ENCODE assay signal across 8 cellular contexts in genomic region chr15:68252925-68253534, GRCh38. TPM values are rescaled to one million over a fixed set of nuclear protein-coding genes. Genes with fewer than 3 reads are reported as not detected.
DNase-seq lines count a peak whose midpoint lies in the region; ATAC-seq and TF ChIP-seq lines count a peak whose summit lies in the region.

No MANE protein-coding gene starts in this region.

- no peaks in the 10 kb centered on the region for H3K36me3 ChIP-seq in endocrine pancreas (ENCODE audit: control insufficient read depth, insufficient read depth, low read length)

- H3K9ac ChIP-seq in endocrine pancreas (ENCODE audit: control insufficient read depth, insufficient read depth, low read length), result peak overlapping the region; percentile 4

- DNase-seq in AG08396 (ENCODE audit: low spot score), result peak; percentile 68
- DNase-seq in NCI-H2029 treated with DMSO at 0.1 percent for 48 hours (lab: John Stamatoyannopoulos, UW), result peak; percentile 9
- peak; percentile 92 for DNase-seq in SW480 (ENCODE audit: low spot score)
- DNase-seq in mesothelial cell of epicardium (ENCODE audit: low spot score in 2 of 2, unreplicated experiment in 2 of 2), result no peak
- DNase-seq in T-helper 9 cell, result no peak

- peaks cover 4% of the 10 kb centered on the region for H3K4me1 Mint-ChIP-seq in mesothelial cell of epicardium

- H3K9me3 ChIP-seq in endocrine pancreas (ENCODE audit: control insufficient read depth, low read length), result no peaks in the 10 kb centered on the region

- H3K27ac Mint-ChIP-seq in mesothelial cell of epicardium, result no peak overlapping the region

- no peaks in the 10 kb centered on the region for H3K4me1 ChIP-seq in endocrine pancreas (ENCODE audit: control insufficient read depth, insufficient read depth, low read length)

- H3K4me3 Mint-ChIP-seq in mesothelial cell of epicardium, result no peak overlapping the region

- peak; percentile 82 for TF ChIP-seq CTCF in GM12873 (IDR thresholded peaks at IDR 0.05; ENCODE audit: insufficient read depth, low read depth, low read length, missing control alignments)
- TF ChIP-seq CTCF in mesothelial cell of epicardium (IDR thresholded peaks at IDR 0.05; ENCODE audit: unreplicated experiment), result peak; percentile 76

- ATAC-seq in GM21390 (IDR thresholded peaks at IDR 0.05; ENCODE audit: unreplicated experiment), result no peak

- H3K4me3 ChIP-seq in endocrine pancreas (ENCODE audit: control insufficient read depth, insufficient read depth, low read length), result peak overlapping the region; percentile 56

- H3K27me3 Mint-ChIP-seq in mesothelial cell of epicardium (ENCODE audit: low read depth), result no peaks in the 10 kb centered on the region

- H3K27me3 ChIP-seq in endocrine pancreas (ENCODE audit: control insufficient read depth, insufficient read depth, low read length), result no peaks in the 10 kb centered on the region

- peaks cover 10% of the 10 kb centered on the region for H3K9me3 Mint-ChIP-seq in mesothelial cell of epicardium

- peaks cover 2% of the 10 kb centered on the region for H3K36me3 Mint-ChIP-seq in mesothelial cell of epicardium

RNA-seq across cellular contexts. Expression of gene CLN6, which starts 23.5 kb away (rescaled TPM):
- total RNA-seq in mesothelial cell of epicardium, result 35.1 to 35.8 TPM (median 35.3 TPM) in 3 replicates

RNA-seq across cellular contexts. Expression of gene FEM1B, which starts 24.5 kb away (rescaled TPM):
- total RNA-seq in mesothelial cell of epicardium, result 49.6 to 61.0 TPM (median 54.6 TPM) in 3 replicates

RNA-seq across cellular contexts. Expression of gene CALML4, which starts 47.9 kb away (rescaled TPM):
- 8.3 to 10.2 TPM (median 8.4 TPM) in 3 replicates for total RNA-seq in mesothelial cell of epicardium

Comparison
In these comparisons a context has a peak if more than half of its experiments do, and no peak if none do; other contexts are left out.
1. DNase-seq: peak in AG08396 (single experiment), NCI-H2029 treated with DMSO at 0.1 percent for 48 hours (single experiment) and SW480 (single experiment); none in mesothelial cell of epicardium (0 of 2) and T-helper 9 cell (single experiment).